ENCODE assay signal across 31 cellular contexts in the genomic region with DNA sequence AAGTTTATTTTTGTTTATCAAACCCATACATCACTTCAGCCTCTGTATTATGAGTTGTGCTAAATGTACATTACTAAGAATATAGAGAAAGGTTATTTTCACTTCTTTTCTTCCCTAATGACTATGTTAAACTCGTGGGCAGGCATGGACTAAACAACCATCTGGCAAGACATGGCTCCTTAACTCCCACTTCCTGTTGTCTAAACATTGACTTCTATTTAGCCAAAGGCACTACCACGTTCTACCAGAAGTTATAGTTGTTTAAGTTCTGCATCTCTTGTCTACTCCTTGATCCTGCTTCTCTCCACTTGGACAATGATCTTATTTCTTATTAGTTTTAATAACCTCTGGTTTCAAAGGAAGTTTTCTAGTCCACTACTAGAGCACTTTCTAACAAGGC.
A peak's percentile ranks its signal among the peaks of the same experiment; 100 is the strongest.
DNase-seq lines count a peak whose midpoint lies in the region; ATAC-seq and TF ChIP-seq lines count a peak whose summit lies in the region.
"Had no signal": no experiment of that assay in that cellular context is flagged by ENCODE, and none has a peak within 500 bp of the region (broad histone marks: within the 10 kb centered on the region; RNA-seq: fewer than 3 reads in every experiment).

No MANE protein-coding gene starts in this region.

- H3K27ac ChIP-seq in DND-41 (ENCODE audit: low read length) (peak overlapping the region; percentile 68; the same call in 1 of the 2 replicates), PC-9 (no peak overlapping the region)
- H3K27ac ChIP-seq: ascending aorta, foreskin keratinocyte, transverse colon had no signal

- intact Hi-C loops in PC-9 (cut with micrococcal nuclease; ENCODE audit: unreplicated experiment), result loop anchor here (10.0 kb wide), 1 partner anchor 80 kb away; no protein-coding TSS in a partner anchor

- DNase-seq in DND-41 (peak; percentile 5), MV-4-11 (lab: John Stamatoyannopoulos, UW) (peak; percentile 58), cardiac fibroblast (ENCODE audit: low read depth in 2 of 2) (peak; percentile 9 to 18), osteocyte (ENCODE audit: extremely low spot score, unreplicated experiment) (no peak), DMS153 treated with DMSO at 0.1 percent for 48 hours (lab: John Stamatoyannopoulos, UW; ENCODE audit: unreplicated experiment) (no peak), OCI-M2 (lab: John Stamatoyannopoulos, UW; ENCODE audit: unreplicated experiment) (no peak), PC-9 (no peak), GM19240 (ENCODE audit: insufficient read length, low spot score) (no peak)
- DNase-seq: ACHN; activated CD4-positive, alpha-beta T cell treated with anti-CD3 and anti-CD28 coated beads, Interleukin-2, amount 50 U/mL, for 48 hours; activated gamma-delta T cell treated with Interleukin-2 at 50 U/mL for 16 hours; activated T-cell treated with anti-CD3 and anti-CD28 coated beads, Interleukin-2, amount 50 U/mL, for 48 hours; BE2C; central memory CD4-positive, alpha-beta T cell; cortex of kidney; DMS153; effector memory CD8-positive, alpha-beta T cell; foreskin keratinocyte; GOT3; head of caudate nucleus; kidney; left ventricle myocardium superior; NCI-H2107; NCI-H446; nucleus accumbens; SK-N-SH; T-helper 17 cell; transverse colon had no signal

- CTCF ChIA-PET in PC-9 (lab: Charles Lee), result no interaction called here

- H3F3A ChIP-seq in PC-9 (ENCODE audit: insufficient read depth, low read depth), result no peaks in the 10 kb centered on the region

- no peak; the same call in 2 of the 3 replicates for ATAC-seq in DND-41 (ENCODE audit: insufficient read depth, low read depth)
- ATAC-seq: activated CD4-positive, CD25-positive, alpha-beta regulatory T cell treated with anti-CD3 and anti-CD28 coated beads, Interleukin-2, amount 50 U/mL, for 24 hours; effector memory CD8-positive, alpha-beta T cell; foreskin keratinocyte; stimulated activated memory B cell treated with anti-CD40 and anti-IgM and Interleukin-4, amounts not matched to agents 10 μg/mL and 1 μg/mL and 100 μg/mL, for 72 hours; T-helper 17 cell had no signal

- H3K36me3 Mint-ChIP-seq in osteocyte (ENCODE audit: unreplicated experiment), result no peaks in the 10 kb centered on the region
- H3K36me3 Mint-ChIP-seq: stimulated activated memory B cell treated with anti-CD40 and anti-IgM and Interleukin-4, amounts not matched to agents 10 μg/mL and 1 μg/mL and 100 μg/mL, for 72 hours had no signal

- H4K20me1 ChIP-seq in DND-41 (ENCODE audit: insufficient read depth, low read length), result no peaks in the 10 kb centered on the region
- H4K20me1 ChIP-seq in PC-9 (ENCODE audit: insufficient read depth), result no peaks in the 10 kb centered on the region

- H3K27me3 Mint-ChIP-seq in osteocyte (ENCODE audit: unreplicated experiment), result no peaks in the 10 kb centered on the region
- H3K27me3 Mint-ChIP-seq: stimulated activated memory B cell treated with anti-CD40 and anti-IgM and Interleukin-4, amounts not matched to agents 10 μg/mL and 1 μg/mL and 100 μg/mL, for 72 hours had no signal

- H3K79me2 ChIP-seq in DND-41 (ENCODE audit: insufficient read depth, low read length) (no peaks in the 10 kb centered on the region), PC-9 (ENCODE audit: low read depth) (no peaks in the 10 kb centered on the region)

- H3K9ac ChIP-seq in DND-41 (ENCODE audit: low read depth, low read length), result no peak overlapping the region
- H3K9ac ChIP-seq: SK-N-SH had no signal

- H3K4me2 ChIP-seq in DND-41 (ENCODE audit: insufficient read depth, low read length) (no peak overlapping the region), PC-9 (no peak overlapping the region)
- H3K4me2 ChIP-seq: SK-N-SH had no signal

- H3K27ac Mint-ChIP-seq in osteocyte (ENCODE audit: unreplicated experiment), result peak overlapping the region; percentile 2
- H3K27ac Mint-ChIP-seq: effector memory CD8-positive, alpha-beta T cell; stimulated activated memory B cell treated with anti-CD40 and anti-IgM and Interleukin-4, amounts not matched to agents 10 μg/mL and 1 μg/mL and 100 μg/mL, for 72 hours; T-helper 17 cell had no signal

- H2AFZ ChIP-seq in DND-41 (ENCODE audit: low read depth, low read length), result peak overlapping the region; percentile 49
- H2AFZ ChIP-seq in PC-9, result no peak overlapping the region; the same call in 1 of the 2 replicates

- no TSS peak for BruUV-seq in PC-9 (replicated peaks; lab: Mats Ljungman, UMichigan)

- peaks cover 7% of the 10 kb centered on the region for H3K4me1 Mint-ChIP-seq in osteocyte (ENCODE audit: unreplicated experiment)
- H3K4me1 Mint-ChIP-seq: stimulated activated memory B cell treated with anti-CD40 and anti-IgM and Interleukin-4, amounts not matched to agents 10 μg/mL and 1 μg/mL and 100 μg/mL, for 72 hours; T-helper 17 cell had no signal

- no peaks in the 10 kb centered on the region for H3K9me3 ChIP-seq in DND-41 (ENCODE audit: insufficient read depth, low read length, severe bottlenecking)
- H3K9me3 ChIP-seq in PC-9 (ENCODE audit: insufficient read depth, low read depth), result no peaks in the 10 kb centered on the region
- H3K9me3 ChIP-seq: ascending aorta, BE2C, SK-N-SH, transverse colon had no signal

- H3K36me3 ChIP-seq in DND-41 (ENCODE audit: insufficient read depth, low read length), result no peaks in the 10 kb centered on the region
- no peaks in the 10 kb centered on the region for H3K36me3 ChIP-seq in PC-9 (ENCODE audit: low read depth)
- H3K36me3 ChIP-seq: ascending aorta, BE2C, transverse colon had no signal

- TF ChIP-seq CTCF in DND-41 (IDR thresholded peaks at IDR 0.05; ENCODE audit: borderline replicate concordance, extremely low read depth, low read length, poor library complexity, severe bottlenecking) (no peak), cardiac fibroblast (IDR thresholded peaks at IDR 0.05; ENCODE audit: low read depth, low read length) (no peak), osteocyte (IDR thresholded peaks at IDR 0.05) (no peak), PC-9 (conservative IDR thresholded peaks at IDR 0.05) (no peak)

- H3K4me1 ChIP-seq in DND-41 (ENCODE audit: insufficient read depth, low read length), result peaks cover 28% of the 10 kb centered on the region
- H3K4me1 ChIP-seq in PC-9 (replicated peaks; ENCODE audit: insufficient read depth), result no peaks in the 10 kb centered on the region
- H3K4me1 ChIP-seq: ascending aorta, foreskin keratinocyte, transverse colon had no signal

- POLR2A ChIA-PET in PC-9 (lab: Charles Lee; ENCODE audit: unreplicated experiment), result no interaction called here

- H3K4me3 ChIP-seq in DND-41 (ENCODE audit: low read depth in 1 of 2, low read length in 2 of 2), result no peak overlapping the region
- H3K4me3 ChIP-seq in cardiac fibroblast (replicated peaks in 1 of 2; ENCODE audit: low read depth in 2 of 2, low read length in 2 of 2), result no peak overlapping the region
- H3K4me3 ChIP-seq in PC-9, result no peak overlapping the region
- H3K4me3 ChIP-seq: ascending aorta, transverse colon had no signal

- no peaks in the 10 kb centered on the region for H3K9me2 ChIP-seq in PC-9 (ENCODE audit: insufficient read depth)
- H3K9me2 ChIP-seq: SK-N-SH had no signal

- H3K4me3 Mint-ChIP-seq in osteocyte (ENCODE audit: unreplicated experiment), result no peak overlapping the region
- H3K4me3 Mint-ChIP-seq: effector memory CD8-positive, alpha-beta T cell; stimulated activated memory B cell treated with anti-CD40 and anti-IgM and Interleukin-4, amounts not matched to agents 10 μg/mL and 1 μg/mL and 100 μg/mL, for 72 hours; T-helper 17 cell had no signal

- peaks cover 6% of the 10 kb centered on the region for H3K9me3 Mint-ChIP-seq in osteocyte (ENCODE audit: unreplicated experiment)
- H3K9me3 Mint-ChIP-seq: effector memory CD8-positive, alpha-beta T cell; stimulated activated memory B cell treated with anti-CD40 and anti-IgM and Interleukin-4, amounts not matched to agents 10 μg/mL and 1 μg/mL and 100 μg/mL, for 72 hours had no signal

- H3K27me3 ChIP-seq in DND-41 (ENCODE audit: insufficient read depth, low read length, poor library complexity), result no peaks in the 10 kb centered on the region
- H3K27me3 ChIP-seq in PC-9 (ENCODE audit: insufficient read depth, low read depth), result no peaks in the 10 kb centered on the region
- H3K27me3 ChIP-seq: ascending aorta, BE2C, foreskin keratinocyte, transverse colon had no signal

Comparison
In these comparisons a context has a peak if more than half of its experiments do, and no peak if none do; other contexts are left out.
1. DNase-seq: peak in DND-41 (single experiment), MV-4-11 (single experiment) and cardiac fibroblast (2 of 2); none in osteocyte (single experiment), DMS153 treated with DMSO at 0.1 percent for 48 hours (single experiment), OCI-M2 (single experiment), PC-9 (0 of 2) and GM19240 (single experiment).